Comparison of ENCODE assay signal across 8 cellular contexts in genomic region chr11:8913961-8914660, GRCh38. TPM values are rescaled to one million over a fixed set of nuclear protein-coding genes. Genes with fewer than 3 reads are reported as not detected.
A peak's percentile ranks its signal among the peaks of the same experiment; 100 is the strongest.
DNase-seq lines count a peak whose midpoint lies in the region; ATAC-seq and TF ChIP-seq lines count a peak whose summit lies in the region.

No MANE protein-coding gene starts in this region.

- ATAC-seq in omental fat pad (ENCODE audit: low FRiP score), result peak; percentile 56
- ATAC-seq in GM21515 (IDR thresholded peaks at IDR 0.05; ENCODE audit: unreplicated experiment), result no peak

- DNase-seq in AG08395 (ENCODE audit: low spot score) (peak; percentile 32), NCI-H2227 treated with DMSO at 0.1 percent for 48 hours (lab: John Stamatoyannopoulos, UW) (peak; percentile 50), activated T-cell treated with anti-CD3 and anti-CD28 coated beads for 48 hours (ENCODE audit: low read depth) (peak; percentile 26), erythroblast (lab: John Stamatoyannopoulos, UW) (peak; percentile 59 to 68), omental fat pad (ENCODE audit: low spot score) (no peak), HuH-7.5 (ENCODE audit: low spot score) (no peak)

- TF ChIP-seq POLR2A in erythroblast (IDR thresholded peaks at IDR 0.05; ENCODE audit: low read length), result peak; percentile 54

- TF ChIP-seq CTCF in GM12872 (IDR thresholded peaks at IDR 0.05; ENCODE audit: insufficient read depth, low read depth, low read length) (peak; percentile 81), omental fat pad (IDR thresholded peaks at IDR 0.05) (no peak)

RNA-seq across cellular contexts. Expression of gene AKIP1, which starts 3.1 kb away (rescaled TPM):
- 10 to 100 TPM; 13.1 to 32.0 (median 19.8) TPM for total RNA-seq in omental fat pad

RNA-seq across cellular contexts. Expression of gene C11orf16, which starts 18.6 kb away (rescaled TPM):
- not detected for total RNA-seq in omental fat pad

RNA-seq across cellular contexts. Expression of gene ASCL3, which starts 28.7 kb away (rescaled TPM):
- total RNA-seq in omental fat pad, result not detected

RNA-seq across cellular contexts. Expression of gene TMEM9B, which starts 50.1 kb away (rescaled TPM):
- total RNA-seq in omental fat pad, result 10 to 100 TPM; 31.9 to 44.4 (median 42.1) TPM

Comparison
In these comparisons a context has a peak if more than half of its experiments do, and no peak if none do; other contexts are left out.
1. DNase-seq: peak in AG08395 (single experiment), NCI-H2227 treated with DMSO at 0.1 percent for 48 hours (single experiment), activated T-cell treated with anti-CD3 and anti-CD28 coated beads for 48 hours (single experiment) and erythroblast (2 of 2); none in omental fat pad (single experiment) and HuH-7.5 (single experiment).